ENCODE assay signal across 8 cellular contexts in the genomic region with DNA sequence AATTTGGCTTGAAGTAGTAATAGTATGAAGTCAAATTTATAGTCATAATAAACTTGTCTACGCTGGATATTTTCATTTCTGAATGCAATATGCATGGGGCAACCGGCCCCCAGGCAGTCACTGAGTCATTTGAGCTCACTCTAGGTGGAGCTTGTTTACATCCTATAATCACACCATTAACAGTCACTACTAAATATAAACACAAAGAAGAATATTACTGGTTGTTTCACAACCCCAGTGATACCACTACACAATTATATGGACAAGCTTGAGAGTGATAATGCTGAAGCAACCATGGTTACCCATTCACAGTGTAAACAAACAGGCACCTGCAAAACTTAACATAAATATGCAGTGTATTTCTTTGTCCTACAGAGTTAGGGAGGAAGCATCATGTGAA.
DNase-seq lines count a peak whose midpoint lies in the region; ATAC-seq lines count a peak whose summit lies in the region.

No MANE protein-coding gene starts in this region.

- ATAC-seq in GM21515 (IDR thresholded peaks at IDR 0.05; ENCODE audit: unreplicated experiment) (peak; percentile 74), HG03575 (IDR thresholded peaks at IDR 0.05; ENCODE audit: extremely low read depth, insufficient number of reproducible peaks, low FRiP score, unreplicated experiment) (peak; percentile 51), HG03097 (IDR thresholded peaks at IDR 0.05; ENCODE audit: low FRiP score, unreplicated experiment) (no peak)

- DNase-seq in Daoy (ENCODE audit: low read depth) (peak; percentile 28), amniotic epithelial cell (ENCODE audit: low read depth) (peak; percentile 82), activated T-cell treated with anti-CD3 and anti-CD28 coated beads for 4 hours (no peak), COLO829 (ENCODE audit: low spot score) (no peak)
- DNase-seq in activated T-cell treated with anti-CD3 and anti-CD28 coated beads, Interleukin-2, amount 50 U/mL, for 48 hours, result no peak

Comparison
In these comparisons a context has a peak if more than half of its experiments do, and no peak if none do; other contexts are left out.
1. DNase-seq: peak in Daoy (single experiment) and amniotic epithelial cell (single experiment); none in activated T-cell treated with anti-CD3 and anti-CD28 coated beads, Interleukin-2, amount 50 U/mL, for 48 hours (0 of 2), activated T-cell treated with anti-CD3 and anti-CD28 coated beads for 4 hours (single experiment) and COLO829 (single experiment).